ENCODE assay signal across 8 cellular contexts in genomic region chr2:127695491-127696472, GRCh38. TPM values are rescaled to one million over a fixed set of nuclear protein-coding genes. Genes with fewer than 3 reads are reported as not detected.
A peak's percentile ranks its signal among the peaks of the same experiment; 100 is the strongest.
DNase-seq lines count a peak whose midpoint lies in the region; ATAC-seq, FAIRE-seq and TF ChIP-seq lines count a peak whose summit lies in the region.

No MANE protein-coding gene starts in this region.

- H3K27me3 ChIP-seq in HL-60 (ENCODE audit: insufficient read depth, poor library complexity, severe bottlenecking) (no peaks in the 10 kb centered on the region), gastroesophageal sphincter (no peaks in the 10 kb centered on the region)

- H3K4me1 ChIP-seq in gastroesophageal sphincter: peaks cover 0 to 19% (median 7%) of the 10 kb centered on the region in 3 donors

- TF ChIP-seq EP300 in gastroesophageal sphincter (IDR thresholded peaks at IDR 0.05): no peak

- no peak for DNase-seq in AG09319 (ENCODE audit: extremely low read depth, low read depth)
- peak in 1 of 2 experiments; percentile 61 for DNase-seq in HL-60 (ENCODE audit: low read depth in 1 of 2, low spot score in 1 of 2)
- DNase-seq in activated T-cell treated with anti-CD3 and anti-CD28 coated beads for 48 hours (ENCODE audit: low read depth): peak; percentile 45
- DNase-seq in pons (ENCODE audit: low spot score): peak; percentile 77
- DNase-seq in GM19238 (ENCODE audit: insufficient read length, low spot score): no peak
- DNase-seq in GM12892 (ENCODE audit: insufficient read length): no peak

- no peak for FAIRE-seq in GM12892 (lab: Jason Lieb, UNC)

- no peak for TF ChIP-seq POLR2A in gastroesophageal sphincter (IDR thresholded peaks at IDR 0.05)
- TF ChIP-seq POLR2A in GM12892 (IDR thresholded peaks at IDR 0.05; ENCODE audit: low read depth, low read length): no peak

- no peak overlapping the region for H3K27ac ChIP-seq in HL-60 (replicated peaks)
- H3K27ac ChIP-seq in gastroesophageal sphincter: peak overlapping the region in 3 of 4 donors; percentile 42 to 78 (median 72)

- ATAC-seq in gastroesophageal sphincter (peak; percentile 75), HG02623 (IDR thresholded peaks at IDR 0.05; ENCODE audit: unreplicated experiment) (no peak)

- 60 to 69% methylated on average over 5 to 8 of the region's 52 CpGs for WGBS in gastroesophageal sphincter (ENCODE audit: low coverage in 1 of 2), 2 donors

- H3K4me3 ChIP-seq in HL-60 (replicated peaks; ENCODE audit: insufficient read depth, low read length): no peak overlapping the region
- H3K4me3 ChIP-seq in gastroesophageal sphincter: peak overlapping the region; percentile 20 to 50

- H3K9me3 ChIP-seq in gastroesophageal sphincter: no peaks in the 10 kb centered on the region

- TF ChIP-seq CTCF in AG09319 (IDR thresholded peaks at IDR 0.05; ENCODE audit: low read depth, low read length) (peak; percentile 50), HL-60 (IDR thresholded peaks at IDR 0.05; ENCODE audit: insufficient read depth, low read length) (peak; percentile 8), gastroesophageal sphincter (IDR thresholded peaks at IDR 0.05) (peak in 3 of 4 experiments; percentile 55 to 86 (median 58))

- no peaks in the 10 kb centered on the region for H3K36me3 ChIP-seq in gastroesophageal sphincter

RNA-seq across cellular contexts. Expression of gene SFT2D3, which starts 5.5 kb away (rescaled TPM):
- total RNA-seq in gastroesophageal sphincter: 10 to 100 TPM in 2 of 4 donors, 1 to 10 TPM in 2; 7.2 to 15.2 (median 10.3) TPM
- not detected for polyA plus RNA-seq in GM12892 (2012; ENCODE audit: missing spikeins)

RNA-seq across cellular contexts. Expression of gene LIMS2, which starts 20.5 kb away (rescaled TPM):
- 100 to 1,000 TPM in 3 of 4 donors, 10 to 100 TPM in 1; 81.4 to 275 (median 124) TPM for total RNA-seq in gastroesophageal sphincter
- polyA plus RNA-seq in GM12892 (2012; ENCODE audit: missing spikeins): 0.28 TPM

RNA-seq across cellular contexts. Expression of gene GPR17, which starts 49.8 kb away (rescaled TPM):
- total RNA-seq in gastroesophageal sphincter: under 1 TPM in 1 of 4 donors, not detected in 3; 0.35 TPM
- not detected for polyA plus RNA-seq in GM12892 (2012; ENCODE audit: missing spikeins)

Comparison
In these comparisons a context has a peak if more than half of its experiments do, and no peak if none do; other contexts are left out.
1. DNase-seq: peak in activated T-cell treated with anti-CD3 and anti-CD28 coated beads for 48 hours (single experiment) and pons (single experiment); none in AG09319 (single experiment), GM19238 (single experiment) and GM12892 (single experiment).
2. CTCF ChIP-seq: peak in every context shown above with its lines; median percentile 58 in gastroesophageal sphincter; 50 in AG09319; 8 in HL-60.